ENCODE assay signal across 8 cellular contexts in the genomic region with DNA sequence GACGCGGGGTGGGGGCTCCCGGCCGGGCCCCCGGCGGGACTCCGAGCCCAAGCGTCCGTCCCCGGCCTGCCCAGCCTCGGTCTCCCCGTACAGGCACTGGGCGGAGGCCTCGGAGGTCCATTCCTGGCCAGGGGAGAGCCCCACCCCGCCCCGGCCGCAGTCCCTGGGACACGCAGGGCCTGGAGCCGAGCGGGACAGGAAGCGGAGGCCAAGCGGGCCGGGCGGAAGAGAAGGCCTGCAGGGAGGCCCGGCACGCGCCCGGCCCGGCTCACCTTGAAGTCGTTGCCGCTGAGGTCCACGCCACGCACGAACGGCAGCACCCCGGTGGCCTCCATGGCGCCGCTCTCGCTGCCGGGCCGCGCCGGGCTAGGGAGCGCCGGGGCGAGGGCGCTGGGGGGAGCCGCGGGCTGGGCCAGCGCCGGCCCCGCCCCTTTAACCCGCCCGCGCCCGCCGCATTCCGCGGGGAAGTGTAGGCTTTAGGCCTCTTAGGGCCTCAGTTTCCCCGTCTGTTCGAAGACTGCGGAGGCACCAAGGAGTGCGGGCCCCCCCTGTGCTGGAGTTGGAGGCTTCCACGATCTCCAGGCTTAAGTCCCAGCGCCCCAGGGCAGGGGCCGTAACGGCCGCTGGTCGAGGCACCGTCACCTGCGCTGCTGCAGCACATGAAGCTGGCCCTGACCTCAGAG. TPM values are rescaled to one million over a fixed set of nuclear protein-coding genes. Genes with fewer than 3 reads are reported as not detected.
DNase-seq lines count a peak whose midpoint lies in the region; ATAC-seq, FAIRE-seq and TF ChIP-seq lines count a peak whose summit lies in the region.

FLII (minus strand) TSS at position 383 of the 683 bp plus-strand sequence; CDS start at position 335, 48 bp downstream.

- H3K27me3 ChIP-seq in neural cell (ENCODE audit: insufficient read depth, low read depth, low read length) (no peaks in the 10 kb centered on the region), suprapubic skin (no peaks in the 10 kb centered on the region)

- TF ChIP-seq EP300 in neural cell (conservative IDR thresholded peaks at IDR 0.05; ENCODE audit: poor library complexity, severe bottlenecking) (peak; percentile 22), suprapubic skin (IDR thresholded peaks at IDR 0.05) (no peak)

- peak in 1 of 2 donors; percentile 69 for TF ChIP-seq POLR2A in suprapubic skin (IDR thresholded peaks at IDR 0.05)

- CTCF ChIA-PET in RWPE1 (lab: Yijun Ruan, JAX): interaction anchor here (1.1 kb wide), 1 partner anchor 10 kb away, joined by 3 read pairs; no protein-coding TSS in a partner anchor

- ATAC-seq in HG02642 (IDR thresholded peaks at IDR 0.05; ENCODE audit: poor library complexity, unreplicated experiment) (peak; percentile 31), HG02884 (IDR thresholded peaks at IDR 0.05; ENCODE audit: unreplicated experiment) (no peak)

- H3K27ac ChIP-seq in RWPE1: peak within 1 kb of the TSS; percentile 98
- H3K27ac ChIP-seq in neural cell (ENCODE audit: low read length): peak within 1 kb of the TSS; percentile 67
- peak within 1 kb of the TSS; percentile 93 for H3K27ac ChIP-seq in suprapubic skin

- H3F3A ChIP-seq in neural cell (ENCODE audit: insufficient read depth, low read length, poor library complexity, severe bottlenecking): no peaks in the 10 kb centered on the region

- H3K36me3 ChIP-seq in neural cell (ENCODE audit: insufficient read depth, low read length) (no peaks in the 10 kb centered on the region), suprapubic skin (peaks cover 36% of the 10 kb centered on the region)

- WGBS in suprapubic skin: 12% methylated on average over 19 of the region's 71 CpGs

- peaks cover 31% of the 10 kb centered on the region for H3K79me2 ChIP-seq in neural cell (replicated peaks; ENCODE audit: insufficient read depth, low read length)

- H3K9me3 ChIP-seq in neural cell (ENCODE audit: low read length) (no peaks in the 10 kb centered on the region), suprapubic skin (no peaks in the 10 kb centered on the region)

- peaks cover 52% of the 10 kb centered on the region for H3K4me1 ChIP-seq in suprapubic skin

- no peaks in the 10 kb centered on the region for H4K20me1 ChIP-seq in neural cell (ENCODE audit: insufficient read depth)

- POLR2A ChIA-PET in RWPE1 (lab: Yijun Ruan, JAX; ENCODE audit: low non-redundant PET): no interaction called here

- H3K4me2 ChIP-seq in neural cell (ENCODE audit: low read length): peak within 1 kb of the TSS; percentile 63

- peak; percentile 16 for TF ChIP-seq RAD21 in neural cell (conservative IDR thresholded peaks at IDR 0.05)

- H2AFZ ChIP-seq in neural cell (ENCODE audit: low read depth, low read length): peak within 1 kb of the TSS; percentile 27

- DNase-seq in ELR (ENCODE audit: low read depth) (peak; percentile 68), RWPE1 (ENCODE audit: low spot score) (peak; percentile 56), frontal cortex (ENCODE audit: low spot score in 2 of 2) (peak; percentile 83 to 89), suprapubic skin (ENCODE audit: low spot score in 2 of 2) (no peak)
- DNase-seq in activated naive CD4-positive, alpha-beta T cell treated with Interleukin-2 at 50 U/mL for 16 hours: peak; percentile 65

- H3K4me3 ChIP-seq in neural cell (ENCODE audit: low read length): peak within 1 kb of the TSS; percentile 98
- peak within 1 kb of the TSS; percentile 75 for H3K4me3 ChIP-seq in suprapubic skin

- peak within 1 kb of the TSS; percentile 89 for H3K9ac ChIP-seq in neural cell (ENCODE audit: low read length)

- no peaks in the 10 kb centered on the region for H3K9me2 ChIP-seq in neural cell (ENCODE audit: insufficient read depth, low read length)

- no peak for FAIRE-seq in frontal cortex (lab: Jason Lieb, UNC)

- no peak for TF ChIP-seq CTCF in RWPE1 (conservative IDR thresholded peaks at IDR 0.05; ENCODE audit: low read depth)
- TF ChIP-seq CTCF in neural cell (IDR thresholded peaks at IDR 0.05; ENCODE audit: poor library complexity, severe bottlenecking): no peak
- no peak for TF ChIP-seq CTCF in suprapubic skin (IDR thresholded peaks at IDR 0.05)

TF ChIP-seq in neural cell, 6 proteins besides CTCF, POLR2A, EP300 and RAD21:
- TF ChIP-seq EZH2 (IDR thresholded peaks at IDR 0.05; ENCODE audit: borderline replicate concordance, insufficient read depth, low read length, poor library complexity, severe bottlenecking) (no peak), TAF1 (IDR thresholded peaks at IDR 0.05; ENCODE audit: low read depth) (no peak), POLR2AphosphoS5 (IDR thresholded peaks at IDR 0.05) (peak; percentile 74), SMC3 (conservative IDR thresholded peaks at IDR 0.05; ENCODE audit: poor library complexity) (peak; percentile 22), MXI1 (conservative IDR thresholded peaks at IDR 0.05; ENCODE audit: poor library complexity, severe bottlenecking) (peak; percentile 89)
- TF ChIP-seq, protein P1, sequence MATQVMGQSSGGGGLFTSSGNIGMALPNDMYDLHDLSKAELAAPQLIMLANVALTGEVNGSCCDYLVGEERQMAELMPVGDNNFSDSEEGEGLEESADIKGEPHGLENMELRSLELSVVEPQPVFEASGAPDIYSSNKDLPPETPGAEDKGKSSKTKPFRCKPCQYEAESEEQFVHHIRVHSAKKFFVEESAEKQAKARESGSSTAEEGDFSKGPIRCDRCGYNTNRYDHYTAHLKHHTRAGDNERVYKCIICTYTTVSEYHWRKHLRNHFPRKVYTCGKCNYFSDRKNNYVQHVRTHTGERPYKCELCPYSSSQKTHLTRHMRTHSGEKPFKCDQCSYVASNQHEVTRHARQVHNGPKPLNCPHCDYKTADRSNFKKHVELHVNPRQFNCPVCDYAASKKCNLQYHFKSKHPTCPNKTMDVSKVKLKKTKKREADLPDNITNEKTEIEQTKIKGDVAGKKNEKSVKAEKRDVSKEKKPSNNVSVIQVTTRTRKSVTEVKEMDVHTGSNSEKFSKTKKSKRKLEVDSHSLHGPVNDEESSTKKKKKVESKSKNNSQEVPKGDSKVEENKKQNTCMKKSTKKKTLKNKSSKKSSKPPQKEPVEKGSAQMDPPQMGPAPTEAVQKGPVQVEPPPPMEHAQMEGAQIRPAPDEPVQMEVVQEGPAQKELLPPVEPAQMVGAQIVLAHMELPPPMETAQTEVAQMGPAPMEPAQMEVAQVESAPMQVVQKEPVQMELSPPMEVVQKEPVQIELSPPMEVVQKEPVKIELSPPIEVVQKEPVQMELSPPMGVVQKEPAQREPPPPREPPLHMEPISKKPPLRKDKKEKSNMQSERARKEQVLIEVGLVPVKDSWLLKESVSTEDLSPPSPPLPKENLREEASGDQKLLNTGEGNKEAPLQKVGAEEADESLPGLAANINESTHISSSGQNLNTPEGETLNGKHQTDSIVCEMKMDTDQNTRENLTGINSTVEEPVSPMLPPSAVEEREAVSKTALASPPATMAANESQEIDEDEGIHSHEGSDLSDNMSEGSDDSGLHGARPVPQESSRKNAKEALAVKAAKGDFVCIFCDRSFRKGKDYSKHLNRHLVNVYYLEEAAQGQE (IDR thresholded peaks at IDR 0.05; ENCODE audit: borderline replicate concordance): no peak

RNA-seq across cellular contexts. Expression of gene FLII, which starts in this region (rescaled TPM):
- total RNA-seq in frontal cortex: 68.9 TPM
- polyA plus RNA-seq in neural cell: 93.0 and 120 TPM in 2 replicates
- 67.7 and 89.8 TPM in 2 replicates for polyA minus RNA-seq in neural cell
- total RNA-seq in suprapubic skin: 100 to 1,000 TPM; 254 to 350 (median 291) TPM

Comparison
In these comparisons a context has a peak if more than half of its experiments do, and no peak if none do; other contexts are left out.
1. DNase-seq: peak in ELR (single experiment), RWPE1 (single experiment), activated naive CD4-positive, alpha-beta T cell treated with Interleukin-2 at 50 U/mL for 16 hours (single experiment) and frontal cortex (2 of 2); none in suprapubic skin (0 of 2).
2. Peak in every context shown above with its lines, with median percentiles within 50 percentile points of each other: H3K27ac ChIP-seq.